19 cellular contexts compared by ENCODE assay signal in the genomic region with DNA sequence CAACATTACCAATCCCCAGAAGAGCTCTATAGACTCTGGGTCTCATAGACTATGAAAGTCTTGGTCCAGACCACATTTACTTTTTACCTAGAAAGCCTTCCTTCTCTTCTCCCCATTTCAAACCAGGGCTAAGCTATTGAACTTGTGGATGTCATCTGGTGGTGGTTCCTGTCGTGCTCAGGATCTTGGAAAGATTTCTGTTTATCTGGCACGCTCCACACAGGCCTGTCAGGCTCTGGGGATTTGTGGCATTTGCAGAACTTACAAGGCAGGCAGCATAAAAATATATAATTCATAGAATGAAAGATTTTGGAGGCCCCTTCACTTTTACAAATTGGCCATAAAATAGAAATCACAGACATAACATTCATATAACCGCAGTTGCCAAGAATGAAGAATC.
DNase-seq lines count a peak whose midpoint lies in the region; ATAC-seq and TF ChIP-seq lines count a peak whose summit lies in the region.
"Had no signal": no experiment of that assay in that cellular context is flagged by ENCODE, and none has a peak within 500 bp of the region (broad histone marks: within the 10 kb centered on the region; RNA-seq: fewer than 3 reads in every experiment).

No MANE protein-coding gene starts in this region.

- intact Hi-C loops in Right ventricle myocardium inferior (cut with DNase I) = no loop called here
- intact Hi-C loops in tibial artery (cut with DNase I; ENCODE audit: low total_unique reads) = no loop called here

- H2BK12ac ChIP-seq in mesenchymal stem cell (ENCODE audit: low read length in 2 of 2) = peak overlapping the region in 1 of 2 experiments; percentile 71

- H3K9ac ChIP-seq in adipocyte (ENCODE audit: low read length) = no peak overlapping the region
- H3K9ac ChIP-seq in mesenchymal stem cell (ENCODE audit: low read length) = peak overlapping the region; percentile 41

- no peak overlapping the region for H3K4ac ChIP-seq in mesenchymal stem cell (ENCODE audit: low read depth in 1 of 2, low read length in 2 of 2)

- H2BK5ac ChIP-seq in mesenchymal stem cell (ENCODE audit: low read depth, low read length, poor library complexity, severe bottlenecking) = no peak overlapping the region

- H3K23ac ChIP-seq in mesenchymal stem cell (ENCODE audit: low read length in 2 of 2) = no peak overlapping the region

- no peak overlapping the region for H4K91ac ChIP-seq in mesenchymal stem cell (ENCODE audit: low read length)

- no peak overlapping the region for H3K27ac ChIP-seq in right atrium auricular region
- no peak overlapping the region for H3K27ac ChIP-seq in mesenchymal stem cell (ENCODE audit: low read length, poor library complexity, severe bottlenecking)
- H3K27ac ChIP-seq in tibial artery = peak overlapping the region; percentile 25 to 40
- H3K27ac ChIP-seq: stomach had no signal

- DNase-seq in Right ventricle myocardium inferior (ENCODE audit: missing footprints) = no peak
- DNase-seq in right atrium auricular region (ENCODE audit: low spot score) = no peak
- DNase-seq in adipocyte (ENCODE audit: low read depth) = no peak
- peak; percentile 30 for DNase-seq in mesenchymal stem cell
- DNase-seq in tibial artery = no peak
- DNase-seq in activated CD4-positive, alpha-beta T cell treated with anti-CD3 and anti-CD28 coated beads for 4 hours = no peak
- DNase-seq in HPDE6-E6E7 (ENCODE audit: extremely low spot score) = no peak
- DNase-seq: activated CD4-positive, alpha-beta T cell treated with anti-CD3 and anti-CD28 coated beads for 36 hours; activated CD8-positive, alpha-beta memory T cell treated with anti-CD3 and anti-CD28 coated beads for 24 hours; activated gamma-delta T cell; BE2C; kidney; NCI-H345; NCI-H748 treated with DMSO at 0.1 percent for 48 hours; stomach; T-helper 2 cell had no signal

- TF ChIP-seq CTCF in right atrium auricular region (IDR thresholded peaks at IDR 0.05) (no peak), tibial artery (IDR thresholded peaks at IDR 0.05) (no peak)

- H3K4me2 ChIP-seq in mesenchymal stem cell (ENCODE audit: low read length, poor library complexity, severe bottlenecking) = no peak overlapping the region

- H3K4me1 ChIP-seq in right atrium auricular region (no peaks in the 10 kb centered on the region), adipocyte (ENCODE audit: control insufficient read depth, insufficient read depth, low read length) (peaks cover 26% of the 10 kb centered on the region), mesenchymal stem cell (ENCODE audit: control insufficient read depth, insufficient read depth, low read depth, low read length) (no peaks in the 10 kb centered on the region), tibial artery (peaks cover 0 to 46% (median 20%) of the 10 kb centered on the region in 4 donors)
- H3K4me1 ChIP-seq: BE2C, HAP-1 had no signal

- H3K4me3 ChIP-seq in right atrium auricular region = no peak overlapping the region
- peak overlapping the region; percentile 11 for H3K4me3 ChIP-seq in adipocyte (ENCODE audit: low read length)
- H3K4me3 ChIP-seq in mesenchymal stem cell (ENCODE audit: insufficient read depth in 1 of 2, low read depth in 1 of 2, low read length in 2 of 2) = peak overlapping the region in 1 of 2 experiments; percentile 16
- H3K4me3 ChIP-seq in tibial artery = no peak overlapping the region
- H3K4me3 ChIP-seq: HAP-1, stomach, transverse colon had no signal

- WGBS in mesenchymal stem cell = 79% methylated on average over 2 of the region's 3 CpGs

- no peak overlapping the region for H2BK120ac ChIP-seq in mesenchymal stem cell (ENCODE audit: low read depth, low read length)

- H3K18ac ChIP-seq in mesenchymal stem cell (ENCODE audit: low read depth in 1 of 2, low read length in 2 of 2) = no peak overlapping the region

- no peak overlapping the region for H2AFZ ChIP-seq in mesenchymal stem cell (ENCODE audit: low read depth, low read length)

- H2BK15ac ChIP-seq in mesenchymal stem cell (ENCODE audit: low read depth, poor library complexity, severe bottlenecking) = no peak overlapping the region

- H2AK5ac ChIP-seq in mesenchymal stem cell (ENCODE audit: low read length, severe bottlenecking) = no peak overlapping the region

- H3K79me1 ChIP-seq in mesenchymal stem cell (replicated peaks; ENCODE audit: low read length, poor library complexity, severe bottlenecking) = no peaks in the 10 kb centered on the region

- H3K14ac ChIP-seq in mesenchymal stem cell (ENCODE audit: low read length in 2 of 2) = no peak overlapping the region

- H3K27me3 ChIP-seq in right atrium auricular region (no peaks in the 10 kb centered on the region), adipocyte (replicated peaks; ENCODE audit: control insufficient read depth, insufficient read depth, low read length) (no peaks in the 10 kb centered on the region), mesenchymal stem cell (ENCODE audit: control insufficient read depth in 1 of 2, insufficient read depth in 1 of 2, low read length in 2 of 2) (no peaks in the 10 kb centered on the region), tibial artery (no peaks in the 10 kb centered on the region)
- H3K27me3 ChIP-seq: BE2C, stomach, transverse colon had no signal

- no peaks in the 10 kb centered on the region for H3K36me3 ChIP-seq in right atrium auricular region
- H3K36me3 ChIP-seq in adipocyte (ENCODE audit: control insufficient read depth, insufficient read depth, low read length, severe bottlenecking) = no peaks in the 10 kb centered on the region
- H3K36me3 ChIP-seq in mesenchymal stem cell (ENCODE audit: control insufficient read depth in 1 of 2, insufficient read depth in 2 of 2, low read depth in 1 of 2, low read length in 2 of 2) = no peaks in the 10 kb centered on the region
- no peaks in the 10 kb centered on the region for H3K36me3 ChIP-seq in tibial artery
- H3K36me3 ChIP-seq: BE2C, HAP-1, stomach, transverse colon had no signal

- H3K9me3 ChIP-seq in right atrium auricular region (no peaks in the 10 kb centered on the region), adipocyte (ENCODE audit: control insufficient read depth, low read length) (no peaks in the 10 kb centered on the region), mesenchymal stem cell (ENCODE audit: control insufficient read depth, low read length) (no peaks in the 10 kb centered on the region), tibial artery (no peaks in the 10 kb centered on the region)
- H3K9me3 ChIP-seq: BE2C, HAP-1, stomach, transverse colon had no signal

- H4K8ac ChIP-seq in mesenchymal stem cell (ENCODE audit: low read length) = no peak overlapping the region

- ATAC-seq in Right ventricle myocardium inferior (peak; percentile 39), GM18909 (IDR thresholded peaks at IDR 0.05; ENCODE audit: poor library complexity, unreplicated experiment) (no peak)

Comparison
In these comparisons a context has a peak if more than half of its experiments do, and no peak if none do; other contexts are left out.
1. H3K27ac ChIP-seq: peak in tibial artery (2 of 2); none in right atrium auricular region (0 of 2) and mesenchymal stem cell (single experiment).